Comparison of ENCODE assay signal across 34 cellular contexts in genomic region chr14:90705052-90705392, GRCh38.
"Had no signal": no experiment of that assay in that cellular context is flagged by ENCODE, and none has a peak within 500 bp of the region (broad histone marks: within the 10 kb centered on the region; RNA-seq: fewer than 3 reads in every experiment).

No MANE protein-coding gene starts in this region.

- H3K4me3 ChIP-seq: MG63 had no signal

- H3K9ac ChIP-seq: KMS-11 had no signal

- DNase-seq: Karpas-422, Kasumi-1, KG1, MG63, MM.1S, MV-4-11, NCI-H1048, NCI-H1092, NCI-H1092 treated with DMSO at 0.1 percent for 48 hours, NCI-H1105, NCI-H1105 treated with DMSO at 0.1 percent for 48 hours, NCI-H1417, NCI-H1417 treated with DMSO at 0.1 percent for 48 hours, NCI-H1436, NCI-H1436 treated with DMSO at 0.1 percent for 48 hours, NCI-H146, NCI-H1694, NCI-H1694 treated with DMSO at 0.1 percent for 48 hours, NCI-H187, NCI-H187 treated with DMSO at 0.1 percent for 48 hours, NCI-H1930, NCI-H2029, NCI-H2029 treated with DMSO at 0.1 percent for 48 hours, NCI-H2081, NCI-H2081 treated with DMSO at 0.1 percent for 48 hours, NCI-H2107, NCI-H2171, NCI-H2171 treated with DMSO at 0.1 percent for 48 hours, NCI-H2227 treated with DMSO at 0.1 percent for 48 hours, NCI-H226, NCI-H345, NCI-H446, NCI-H446 treated with DMSO at 0.1 percent for 48 hours had no signal

- H3K9me3 ChIP-seq: MG63 had no signal

- H3K27ac ChIP-seq: KMS-11 had no signal

- H3K36me3 ChIP-seq: MG63 had no signal

- H3K4me2 ChIP-seq: KMS-11 had no signal

- H3K27me3 ChIP-seq: MG63 had no signal
